In the genomic region with DNA sequence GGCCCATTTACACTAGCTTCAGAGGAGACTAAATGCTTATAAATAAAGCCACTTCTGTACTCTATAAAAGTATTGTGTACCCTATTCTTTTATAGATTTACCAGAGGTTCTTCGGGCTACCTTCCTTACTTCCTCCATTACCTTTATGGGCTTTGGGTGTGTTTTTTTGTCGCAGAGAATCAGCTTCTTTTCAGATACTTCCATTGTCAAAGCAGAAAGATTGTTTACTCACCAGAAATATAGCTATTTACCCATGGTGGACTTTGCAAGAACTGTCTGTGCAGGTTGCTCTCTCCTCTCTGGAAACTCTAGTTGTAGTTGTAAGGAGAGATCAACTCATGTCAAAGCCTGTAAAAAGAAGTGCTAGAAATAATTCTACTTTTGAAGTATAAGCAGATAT, we compare ENCODE assay signal across 35 cellular contexts.
"Had no signal": no experiment of that assay in that cellular context is flagged by ENCODE, and none has a peak within 500 bp of the region (broad histone marks: within the 10 kb centered on the region; RNA-seq: fewer than 3 reads in every experiment).

No MANE protein-coding gene starts in this region.

- H3K27ac ChIP-seq: adrenal gland, body of pancreas, brain microvascular endothelial cell, breast epithelium, WERI-Rb-1 had no signal

- H3K4me1 ChIP-seq: adrenal gland, body of pancreas, breast epithelium had no signal

- H3K27me3 ChIP-seq: adrenal gland, body of pancreas, brain microvascular endothelial cell, breast epithelium had no signal

- ATAC-seq: activated CD4-positive, alpha-beta T cell treated with anti-CD3 and anti-CD28 coated beads for 36 hours; activated CD4-positive, CD25-positive, alpha-beta regulatory T cell treated with anti-CD3 and anti-CD28 coated beads, Interleukin-2, amount 50 U/mL, for 24 hours; activated CD8-positive, alpha-beta memory T cell treated with anti-CD3 and anti-CD28 coated beads, Interleukin-2, amount 10 ng/mL, durations not matched to agents 7 days and 5 days; activated CD8-positive, alpha-beta T cell treated with anti-CD3 and anti-CD28 coated beads, Interleukin-2, amount 10 ng/mL, durations not matched to agents 7 days and 5 days; activated naive CD4-positive, alpha-beta T cell treated with anti-CD3 and anti-CD28 coated beads, Interleukin-2, amount 50 U/mL, for 72 hours; body of pancreas; WTC11 had no signal

- DNase-seq: activated CD4-positive, alpha-beta memory T cell treated with anti-CD3 and anti-CD28 coated beads, Interleukin-2, amount 10 ng/mL, durations not matched to agents 7 days and 5 days; activated CD4-positive, alpha-beta T cell treated with anti-CD3 and anti-CD28 coated beads for 1 hour; activated CD4-positive, alpha-beta T cell treated with anti-CD3 and anti-CD28 coated beads for 36 hours; activated CD4-positive, alpha-beta T cell treated with anti-CD3 and anti-CD28 coated beads for 48 hours; activated CD4-positive, alpha-beta T cell treated with anti-CD3 and anti-CD28 coated beads, Interleukin-2, amount 10 ng/mL, durations not matched to agents 7 days and 5 days; activated CD4-positive, alpha-beta T cell treated with anti-CD3 and anti-CD28 coated beads, Interleukin-2, amount 50 U/mL, for 48 hours; activated CD4-positive, CD25-positive, alpha-beta regulatory T cell; activated CD8-positive, alpha-beta memory T cell treated with anti-CD3 and anti-CD28 coated beads for 24 hours; activated CD8-positive, alpha-beta memory T cell treated with anti-CD3 and anti-CD28 coated beads, Interleukin-2, amount 10 ng/mL, durations not matched to agents 7 days and 5 days; activated CD8-positive, alpha-beta memory T cell treated with anti-CD3 and anti-CD28 coated beads, Interleukin-2, amount 50 U/mL, for 48 hours; activated CD8-positive, alpha-beta T cell treated with anti-CD3 and anti-CD28 coated beads, Interleukin-2, amount 10 ng/mL, durations not matched to agents 7 days and 5 days; activated effector memory CD4-positive, alpha-beta T cell treated with Interleukin-2 at 50 U/mL for 16 hours; activated gamma-delta T cell; activated naive CD4-positive, alpha-beta T cell treated with anti-CD3 and anti-CD28 coated beads, Interleukin-2, amount 50 U/mL, for 16 hours; activated naive CD4-positive, alpha-beta T cell treated with Interleukin-2 at 50 U/mL for 16 hours; activated naive CD8-positive, alpha-beta T cell treated with anti-CD3 and anti-CD28 coated beads for 36 hours; activated T-cell treated with anti-CD3 and anti-CD28 coated beads, Interleukin-2, amount 50 U/mL, for 24 hours; activated T-cell treated with anti-CD3 and anti-CD28 coated beads, Interleukin-2, amount 50 U/mL, for 48 hours; adrenal gland; amniotic stem cell; aorta; body of pancreas; brain microvascular endothelial cell; central memory CD4-positive, alpha-beta T cell; T-helper 1 cell; T-helper 2 cell; T-helper 9 cell; WERI-Rb-1 had no signal

- H3K9me3 Mint-ChIP-seq: activated CD4-positive, alpha-beta memory T cell treated with anti-CD3 and anti-CD28 coated beads, Interleukin-2, amount 10 ng/mL, durations not matched to agents 7 days and 5 days; activated CD4-positive, alpha-beta T cell treated with anti-CD3 and anti-CD28 coated beads, Interleukin-2, amount 10 ng/mL, durations not matched to agents 7 days and 5 days; activated naive CD4-positive, alpha-beta T cell treated with anti-CD3 and anti-CD28 coated beads, Interleukin-2, amount 50 U/mL, for 72 hours; activated naive CD8-positive, alpha-beta T cell treated with anti-CD3 and anti-CD28 coated beads for 36 hours; activated T-cell treated with anti-CD3 and anti-CD28 coated beads, Interleukin-2, amount 50 U/mL, for 24 hours; activated T-helper 2 cell treated with anti-CD3 and anti-CD28 coated beads, Interferon-gamma antibody, Interleukin-2, Interleukin-4, amounts not matched to agents 10 μg/mL and 5 μg/mL and 100 μg/mL, durations not matched to agents 14 hours and 24 hours and 36 hours; T-helper 1 cell treated with Interleukin-12 subunit alpha and Interleukin-12 subunit beta and Interleukin-4 antibody, amounts not matched to agents 30 μg/mL and 1 μg/mL, for 36 hours; T-helper 2 cell treated with Interferon-gamma antibody and Interleukin-4, amounts not matched to agents 5 μg/mL and 100 μg/mL, for 36 hours; WTC11 had no signal

- H3K36me3 ChIP-seq: breast epithelium had no signal

- H3K4me1 Mint-ChIP-seq: activated CD4-positive, alpha-beta memory T cell treated with anti-CD3 and anti-CD28 coated beads, Interleukin-2, amount 10 ng/mL, durations not matched to agents 7 days and 5 days; activated CD4-positive, alpha-beta T cell treated with anti-CD3 and anti-CD28 coated beads for 36 hours; activated CD4-positive, alpha-beta T cell treated with anti-CD3 and anti-CD28 coated beads, Interleukin-2, amount 10 ng/mL, durations not matched to agents 7 days and 5 days; activated CD8-positive, alpha-beta memory T cell treated with anti-CD3 and anti-CD28 coated beads, Interleukin-2, amount 10 ng/mL, durations not matched to agents 7 days and 5 days; activated naive CD8-positive, alpha-beta T cell treated with anti-CD3 and anti-CD28 coated beads for 36 hours; WTC11 had no signal

- H3K27ac Mint-ChIP-seq: activated CD4-positive, alpha-beta memory T cell treated with anti-CD3 and anti-CD28 coated beads, Interleukin-2, amount 10 ng/mL, durations not matched to agents 7 days and 5 days; activated CD4-positive, alpha-beta T cell treated with anti-CD3 and anti-CD28 coated beads for 36 hours; activated CD4-positive, alpha-beta T cell treated with anti-CD3 and anti-CD28 coated beads, Interleukin-2, amount 10 ng/mL, durations not matched to agents 7 days and 5 days; activated CD8-positive, alpha-beta memory T cell treated with anti-CD3 and anti-CD28 coated beads, Interleukin-2, amount 10 ng/mL, durations not matched to agents 7 days and 5 days; activated CD8-positive, alpha-beta T cell treated with anti-CD3 and anti-CD28 coated beads, Interleukin-2, amount 10 ng/mL, durations not matched to agents 7 days and 5 days; activated naive CD4-positive, alpha-beta T cell treated with anti-CD3 and anti-CD28 coated beads, Interleukin-2, amount 50 U/mL, for 72 hours; activated naive CD8-positive, alpha-beta T cell treated with anti-CD3 and anti-CD28 coated beads for 36 hours; activated T-cell treated with anti-CD3 and anti-CD28 coated beads, Interleukin-2, amount 50 U/mL, for 24 hours; activated T-helper 2 cell treated with anti-CD3 and anti-CD28 coated beads, Interferon-gamma antibody, Interleukin-2, Interleukin-4, amounts not matched to agents 10 μg/mL and 5 μg/mL and 100 μg/mL, durations not matched to agents 14 hours and 24 hours and 36 hours; T-helper 1 cell treated with Interleukin-12 subunit alpha and Interleukin-12 subunit beta and Interleukin-4 antibody, amounts not matched to agents 30 μg/mL and 1 μg/mL, for 36 hours; T-helper 2 cell treated with Interferon-gamma antibody and Interleukin-4, amounts not matched to agents 5 μg/mL and 100 μg/mL, for 36 hours; WTC11 had no signal

- H3K4me3 Mint-ChIP-seq: activated CD4-positive, alpha-beta memory T cell treated with anti-CD3 and anti-CD28 coated beads, Interleukin-2, amount 10 ng/mL, durations not matched to agents 7 days and 5 days; activated CD4-positive, alpha-beta T cell treated with anti-CD3 and anti-CD28 coated beads for 36 hours; activated CD4-positive, alpha-beta T cell treated with anti-CD3 and anti-CD28 coated beads, Interleukin-2, amount 10 ng/mL, durations not matched to agents 7 days and 5 days; activated CD8-positive, alpha-beta memory T cell treated with anti-CD3 and anti-CD28 coated beads, Interleukin-2, amount 10 ng/mL, durations not matched to agents 7 days and 5 days; activated CD8-positive, alpha-beta T cell treated with anti-CD3 and anti-CD28 coated beads, Interleukin-2, amount 10 ng/mL, durations not matched to agents 7 days and 5 days; activated naive CD8-positive, alpha-beta T cell treated with anti-CD3 and anti-CD28 coated beads for 36 hours; activated T-cell treated with anti-CD3 and anti-CD28 coated beads, Interleukin-2, amount 50 U/mL, for 24 hours; T-helper 1 cell treated with Interleukin-12 subunit alpha and Interleukin-12 subunit beta and Interleukin-4 antibody, amounts not matched to agents 30 μg/mL and 1 μg/mL, for 36 hours; T-helper 2 cell treated with Interferon-gamma antibody and Interleukin-4, amounts not matched to agents 5 μg/mL and 100 μg/mL, for 36 hours; WTC11 had no signal

- H3K4me3 ChIP-seq: adrenal gland, body of pancreas, breast epithelium had no signal

- H3K9me3 ChIP-seq: adrenal gland, body of pancreas, breast epithelium had no signal

- H3K27me3 Mint-ChIP-seq: activated CD4-positive, alpha-beta memory T cell treated with anti-CD3 and anti-CD28 coated beads, Interleukin-2, amount 10 ng/mL, durations not matched to agents 7 days and 5 days; activated CD4-positive, alpha-beta T cell treated with anti-CD3 and anti-CD28 coated beads for 36 hours; activated CD4-positive, alpha-beta T cell treated with anti-CD3 and anti-CD28 coated beads, Interleukin-2, amount 10 ng/mL, durations not matched to agents 7 days and 5 days; activated CD8-positive, alpha-beta memory T cell treated with anti-CD3 and anti-CD28 coated beads, Interleukin-2, amount 10 ng/mL, durations not matched to agents 7 days and 5 days; activated naive CD8-positive, alpha-beta T cell treated with anti-CD3 and anti-CD28 coated beads for 36 hours; activated T-cell treated with anti-CD3 and anti-CD28 coated beads, Interleukin-2, amount 50 U/mL, for 24 hours had no signal
